Comparison of ENCODE assay signal across 29 cellular contexts in the genomic region with DNA sequence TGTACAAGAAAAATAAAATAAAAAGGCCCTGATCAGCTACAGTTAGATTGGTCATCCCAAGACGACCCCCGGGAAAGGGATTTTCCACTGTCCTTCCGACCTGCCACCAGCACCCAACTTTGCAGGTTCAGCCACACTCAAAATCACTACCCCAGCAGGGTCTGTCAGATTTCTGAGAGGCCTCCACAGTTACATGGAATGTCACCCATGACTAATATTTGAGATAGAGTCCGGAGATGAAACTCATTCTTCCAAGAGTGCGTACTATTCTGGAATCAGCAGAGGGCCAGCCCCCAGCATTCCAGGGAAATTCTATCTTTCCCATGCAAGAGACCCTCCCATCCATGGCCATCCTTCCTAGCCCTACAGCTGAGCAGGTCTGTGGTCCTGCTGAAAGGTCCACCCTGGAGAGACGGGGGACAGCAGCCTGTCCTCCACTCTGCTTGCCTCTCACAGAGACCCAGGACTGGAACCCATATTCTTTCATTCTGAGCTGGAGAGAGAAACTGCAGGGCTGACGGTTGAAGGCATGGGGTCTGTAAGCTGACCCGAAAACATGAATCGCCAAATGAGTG. TPM values are rescaled to one million over a fixed set of nuclear protein-coding genes. Genes with fewer than 3 reads are reported as not detected.
"Had no signal": no experiment of that assay in that cellular context is flagged by ENCODE, and none has a peak within 500 bp of the region (broad histone marks: within the 10 kb centered on the region; RNA-seq: fewer than 3 reads in every experiment).

No MANE protein-coding gene starts in this region.

- DNase-seq: activated CD4-positive, alpha-beta T cell treated with anti-CD3 and anti-CD28 coated beads for 36 hours; activated CD8-positive, alpha-beta memory T cell treated with anti-CD3 and anti-CD28 coated beads, Interleukin-2, amount 50 U/mL, for 4 hours; activated CD8-positive, alpha-beta T cell treated with anti-CD3 and anti-CD28 coated beads for 36 hours; activated gamma-delta T cell treated with Interleukin-2 at 50 U/mL for 16 hours; activated naive CD4-positive, alpha-beta T cell treated with anti-CD3 and anti-CD28 coated beads, Interleukin-2, amount 10 ng/mL, durations not matched to agents 7 days and 5 days; activated naive CD8-positive, alpha-beta T cell treated with anti-CD3 and anti-CD28 coated beads, Interleukin-2, amount 10 ng/mL, durations not matched to agents 7 days and 5 days; activated T-cell treated with anti-CD3 and anti-CD28 coated beads, Interleukin-2, amount 50 U/mL, for 72 hours; aorta; MG63; MV-4-11; NCI-H1092 treated with DMSO at 0.1 percent for 48 hours; NCI-H1417 treated with DMSO at 0.1 percent for 48 hours; NCI-H1694; NCI-H2029; NCI-H2107; NCI-H2171 treated with DMSO at 0.1 percent for 48 hours; NCI-H226; NCI-H510A; NCI-H526 treated with DMSO at 0.1 percent for 48 hours; NCI-H82; OCI-M1; RPMI8226; SJCRH30; SK-N-SH; T-helper 1 cell; WERI-Rb-1 had no signal

- H3K9me3 ChIP-seq: MG63, SJCRH30, SK-N-SH had no signal

- H3K27ac Mint-ChIP-seq: activated CD4-positive, alpha-beta T cell treated with anti-CD3 and anti-CD28 coated beads for 36 hours; activated CD8-positive, alpha-beta T cell treated with anti-CD3 and anti-CD28 coated beads for 36 hours; activated naive CD4-positive, alpha-beta T cell treated with anti-CD3 and anti-CD28 coated beads, Interleukin-2, amount 10 ng/mL, durations not matched to agents 7 days and 5 days; activated naive CD8-positive, alpha-beta T cell treated with anti-CD3 and anti-CD28 coated beads, Interleukin-2, amount 10 ng/mL, durations not matched to agents 7 days and 5 days; activated T-cell treated with anti-CD3 and anti-CD28 coated beads, Interleukin-2, amount 50 U/mL, for 72 hours; activated T-helper 2 cell treated with anti-CD3 and anti-CD28 coated beads, Interferon-gamma antibody, Interleukin-2, Interleukin-4, amounts not matched to agents 10 μg/mL and 5 μg/mL and 100 μg/mL, durations not matched to agents 14 hours and 24 hours and 36 hours had no signal

- ATAC-seq: activated CD4-positive, alpha-beta T cell treated with anti-CD3 and anti-CD28 coated beads for 36 hours; activated CD8-positive, alpha-beta T cell treated with anti-CD3 and anti-CD28 coated beads for 36 hours; activated T-cell treated with anti-CD3 and anti-CD28 coated beads, Interleukin-2, amount 50 U/mL, for 72 hours; Panc1; Right ventricle myocardium inferior had no signal

- H3K9me3 Mint-ChIP-seq: activated CD8-positive, alpha-beta T cell treated with anti-CD3 and anti-CD28 coated beads for 36 hours; activated naive CD4-positive, alpha-beta T cell treated with anti-CD3 and anti-CD28 coated beads, Interleukin-2, amount 10 ng/mL, durations not matched to agents 7 days and 5 days; activated naive CD8-positive, alpha-beta T cell treated with anti-CD3 and anti-CD28 coated beads, Interleukin-2, amount 10 ng/mL, durations not matched to agents 7 days and 5 days; activated T-cell treated with anti-CD3 and anti-CD28 coated beads, Interleukin-2, amount 50 U/mL, for 72 hours; activated T-helper 2 cell treated with anti-CD3 and anti-CD28 coated beads, Interferon-gamma antibody, Interleukin-2, Interleukin-4, amounts not matched to agents 10 μg/mL and 5 μg/mL and 100 μg/mL, durations not matched to agents 14 hours and 24 hours and 36 hours had no signal

- H3K36me3 ChIP-seq: MG63, SJCRH30, WERI-Rb-1 had no signal

- H3K9ac ChIP-seq: SK-N-SH had no signal

- H3K27me3 ChIP-seq: MG63, SJCRH30 had no signal

- H3K27me3 Mint-ChIP-seq: activated CD4-positive, alpha-beta T cell treated with anti-CD3 and anti-CD28 coated beads for 36 hours; activated CD8-positive, alpha-beta T cell treated with anti-CD3 and anti-CD28 coated beads for 36 hours; activated naive CD4-positive, alpha-beta T cell treated with anti-CD3 and anti-CD28 coated beads, Interleukin-2, amount 10 ng/mL, durations not matched to agents 7 days and 5 days; activated naive CD8-positive, alpha-beta T cell treated with anti-CD3 and anti-CD28 coated beads, Interleukin-2, amount 10 ng/mL, durations not matched to agents 7 days and 5 days had no signal

- H3K27ac ChIP-seq: SJCRH30, WERI-Rb-1 had no signal

- H3K4me2 ChIP-seq: SK-N-SH had no signal

- H3K36me3 Mint-ChIP-seq: activated naive CD4-positive, alpha-beta T cell treated with anti-CD3 and anti-CD28 coated beads, Interleukin-2, amount 10 ng/mL, durations not matched to agents 7 days and 5 days had no signal

- H3K4me3 Mint-ChIP-seq: activated CD4-positive, alpha-beta T cell treated with anti-CD3 and anti-CD28 coated beads for 36 hours; activated CD8-positive, alpha-beta T cell treated with anti-CD3 and anti-CD28 coated beads for 36 hours; activated naive CD4-positive, alpha-beta T cell treated with anti-CD3 and anti-CD28 coated beads, Interleukin-2, amount 10 ng/mL, durations not matched to agents 7 days and 5 days; activated naive CD8-positive, alpha-beta T cell treated with anti-CD3 and anti-CD28 coated beads, Interleukin-2, amount 10 ng/mL, durations not matched to agents 7 days and 5 days; activated T-cell treated with anti-CD3 and anti-CD28 coated beads, Interleukin-2, amount 50 U/mL, for 72 hours had no signal

- H3K4me3 ChIP-seq: MG63, SJCRH30 had no signal

RNA-seq across cellular contexts. Expression of gene LIPC, which starts 5.8 kb away (rescaled TPM):
- polyA plus RNA-seq: SK-N-SH had no signal
